Comparison of ENCODE assay signal across 18 cellular contexts in the genomic region with DNA sequence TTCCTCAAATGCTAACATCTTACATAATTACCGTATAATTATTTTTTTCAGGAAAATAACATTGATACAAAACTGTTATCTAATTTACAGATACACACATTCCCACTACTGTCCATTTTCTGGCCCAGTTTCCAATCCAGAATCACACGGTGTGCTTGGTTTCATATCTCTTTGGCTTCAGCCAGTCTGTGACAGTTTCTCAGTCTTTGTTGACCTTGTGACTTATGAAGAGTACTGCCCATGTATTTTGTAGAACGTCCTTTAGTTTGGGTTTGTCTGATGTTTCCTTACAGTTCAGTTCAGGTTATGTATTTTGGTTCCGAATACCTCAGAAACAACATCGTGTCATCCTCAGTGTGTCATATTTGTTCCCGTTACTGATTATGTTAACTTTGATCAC. TPM values are rescaled to one million over a fixed set of nuclear protein-coding genes. Genes with fewer than 3 reads are reported as not detected.
A peak's percentile ranks its signal among the peaks of the same experiment; 100 is the strongest.
DNase-seq lines count a peak whose midpoint lies in the region; ATAC-seq and TF ChIP-seq lines count a peak whose summit lies in the region.
"Had no signal": no experiment of that assay in that cellular context is flagged by ENCODE, and none has a peak within 500 bp of the region (broad histone marks: within the 10 kb centered on the region; RNA-seq: fewer than 3 reads in every experiment).

No MANE protein-coding gene starts in this region.

- H3K27ac Mint-ChIP-seq in activated CD4-positive, alpha-beta T cell treated with anti-CD3 and anti-CD28 coated beads for 36 hours: no peak overlapping the region
- no peak overlapping the region for H3K27ac Mint-ChIP-seq in activated CD4-positive, alpha-beta memory T cell treated with anti-CD3 and anti-CD28 coated beads, Interleukin-2, amount 10 ng/mL, durations not matched to agents 7 days and 5 days
- H3K27ac Mint-ChIP-seq: CD4-positive, alpha-beta T cell; GM23338 had no signal

- no peaks in the 10 kb centered on the region for H3K27me3 ChIP-seq in heart left ventricle
- H3K27me3 ChIP-seq in testis: no peaks in the 10 kb centered on the region

- H3K27ac ChIP-seq in heart left ventricle (no peak overlapping the region), testis (no peak overlapping the region)
- H3K27ac ChIP-seq: 22Rv1, A549, C4-2B had no signal

- H3K4me1 ChIP-seq in heart left ventricle: peaks cover 0 to 3% (median 0%) of the 10 kb centered on the region in 12 donors
- H3K4me1 ChIP-seq in testis: no peaks in the 10 kb centered on the region
- H3K4me1 ChIP-seq: A549 had no signal

- no peak for DNase-seq in activated CD4-positive, alpha-beta T cell treated with anti-CD3 and anti-CD28 coated beads for 36 hours
- DNase-seq in activated CD4-positive, alpha-beta T cell treated with anti-CD3 and anti-CD28 coated beads, Interleukin-2, amount 50 U/mL, for 48 hours: no peak
- no peak for DNase-seq in heart left ventricle
- DNase-seq in left cardiac atrium: no peak
- no peak for DNase-seq in left lobe of liver (ENCODE audit: low spot score)
- DNase-seq in testis: peak; percentile 36
- no peak for DNase-seq in T1000 (lab: John Stamatoyannopoulos, UW)
- DNase-seq in activated CD4-positive, alpha-beta memory T cell treated with anti-CD3 and anti-CD28 coated beads, Interleukin-2, amount 10 ng/mL, durations not matched to agents 7 days and 5 days: no peak
- DNase-seq: AML-193; CD4-positive, alpha-beta T cell; DMS153; DMS79 treated with DMSO at 0.1 percent for 48 hours; GF-D8; HCEC 1CT had no signal

- intact Hi-C loops in activated CD4-positive, alpha-beta T cell treated with anti-CD3 and anti-CD28 coated beads for 36 hours (cut with DNase I, micrococcal nuclease): no loop called here
- intact Hi-C loops in heart left ventricle (cut with DNase I): loop anchor here in 4 of 10 donors (5.0 to 10.0 kb wide), 4 partner anchors 121 to 694 kb away; a partner anchor contains a TSS
- intact Hi-C loops in left cardiac atrium (cut with DNase I): loop anchor here in 1 of 2 donors (5.0 kb wide), 1 partner anchor 694 kb away; no protein-coding TSS in a partner anchor
- intact Hi-C loops in testis (cut with DNase I; ENCODE audit: low total_unique reads): no loop called here

- peak; percentile 30 for ATAC-seq in activated CD4-positive, alpha-beta T cell treated with anti-CD3 and anti-CD28 coated beads for 36 hours
- ATAC-seq in heart left ventricle: peak; percentile 36 to 75 (median 64)
- no peak for ATAC-seq in left cardiac atrium
- ATAC-seq in left lobe of liver: peak; percentile 68
- ATAC-seq: A549 had no signal

- H3K4me3 Mint-ChIP-seq in activated CD4-positive, alpha-beta T cell treated with anti-CD3 and anti-CD28 coated beads for 36 hours: no peak overlapping the region
- H3K4me3 Mint-ChIP-seq in activated CD4-positive, alpha-beta memory T cell treated with anti-CD3 and anti-CD28 coated beads, Interleukin-2, amount 10 ng/mL, durations not matched to agents 7 days and 5 days: no peak overlapping the region
- H3K4me3 Mint-ChIP-seq: CD4-positive, alpha-beta T cell; GM23338 had no signal

- CTCF ChIA-PET in activated CD4-positive, alpha-beta T cell treated with anti-CD3 and anti-CD28 coated beads for 36 hours (lab: Charles Lee): no interaction called here
- CTCF ChIA-PET in activated CD4-positive, alpha-beta memory T cell treated with anti-CD3 and anti-CD28 coated beads, Interleukin-2, amount 10 ng/mL, durations not matched to agents 7 days and 5 days (lab: Charles Lee): no interaction called here

- TF ChIP-seq POLR2A in heart left ventricle (IDR thresholded peaks at IDR 0.05): no peak
- no peak for TF ChIP-seq POLR2A in testis (IDR thresholded peaks at IDR 0.05)

- peaks cover 13% of the 10 kb centered on the region for H3K36me3 Mint-ChIP-seq in activated CD4-positive, alpha-beta T cell treated with anti-CD3 and anti-CD28 coated beads for 36 hours (ENCODE audit: low read depth)
- no peaks in the 10 kb centered on the region for H3K36me3 Mint-ChIP-seq in activated CD4-positive, alpha-beta memory T cell treated with anti-CD3 and anti-CD28 coated beads, Interleukin-2, amount 10 ng/mL, durations not matched to agents 7 days and 5 days (ENCODE audit: low read depth)

- H3K36me3 ChIP-seq in heart left ventricle: peaks cover 0 to 19% (median 10%) of the 10 kb centered on the region in 9 donors
- H3K36me3 ChIP-seq in testis (ENCODE audit: low read depth, missing control alignments): no peaks in the 10 kb centered on the region

- 59 to 73% (median 67%) methylated on average over 6 of the region's 6 CpGs for WGBS in heart left ventricle, 4 donors
- 63 to 73% methylated on average over 6 of the region's 6 CpGs for WGBS in testis, 2 donors

- no peaks in the 10 kb centered on the region for H3K27me3 Mint-ChIP-seq in activated CD4-positive, alpha-beta T cell treated with anti-CD3 and anti-CD28 coated beads for 36 hours
- no peaks in the 10 kb centered on the region for H3K27me3 Mint-ChIP-seq in activated CD4-positive, alpha-beta memory T cell treated with anti-CD3 and anti-CD28 coated beads, Interleukin-2, amount 10 ng/mL, durations not matched to agents 7 days and 5 days
- H3K27me3 Mint-ChIP-seq: CD4-positive, alpha-beta T cell had no signal

- POLR2A ChIA-PET in activated CD4-positive, alpha-beta T cell treated with anti-CD3 and anti-CD28 coated beads for 36 hours (lab: Charles Lee): no interaction called here
- POLR2A ChIA-PET in activated CD4-positive, alpha-beta memory T cell treated with anti-CD3 and anti-CD28 coated beads, Interleukin-2, amount 10 ng/mL, durations not matched to agents 7 days and 5 days (lab: Charles Lee): no interaction called here

- peaks cover 4% of the 10 kb centered on the region for H3K4me1 Mint-ChIP-seq in activated CD4-positive, alpha-beta T cell treated with anti-CD3 and anti-CD28 coated beads for 36 hours
- H3K4me1 Mint-ChIP-seq in activated CD4-positive, alpha-beta memory T cell treated with anti-CD3 and anti-CD28 coated beads, Interleukin-2, amount 10 ng/mL, durations not matched to agents 7 days and 5 days: no peaks in the 10 kb centered on the region

- TF ChIP-seq CTCF in heart left ventricle (IDR thresholded peaks at IDR 0.05): no peak
- TF ChIP-seq CTCF in testis (IDR thresholded peaks at IDR 0.05): no peak

- H3K9me3 Mint-ChIP-seq in activated CD4-positive, alpha-beta T cell treated with anti-CD3 and anti-CD28 coated beads for 36 hours (ENCODE audit: low read depth): no peaks in the 10 kb centered on the region
- no peaks in the 10 kb centered on the region for H3K9me3 Mint-ChIP-seq in activated CD4-positive, alpha-beta memory T cell treated with anti-CD3 and anti-CD28 coated beads, Interleukin-2, amount 10 ng/mL, durations not matched to agents 7 days and 5 days
- H3K9me3 Mint-ChIP-seq: CD4-positive, alpha-beta T cell; GM23338 had no signal

- H3K4me3 ChIP-seq in heart left ventricle (no peak overlapping the region), testis (no peak overlapping the region)
- H3K4me3 ChIP-seq: A549, GM23338 had no signal

- no peaks in the 10 kb centered on the region for H3K9me3 ChIP-seq in heart left ventricle
- H3K9me3 ChIP-seq in testis: no peaks in the 10 kb centered on the region
- H3K9me3 ChIP-seq: A549 had no signal

RNA-seq across cellular contexts. Expression of a gene that starts 16.2 kb away (rescaled TPM):
- total RNA-seq in activated CD4-positive, alpha-beta T cell treated with anti-CD3 and anti-CD28 coated beads for 36 hours: 10 to 100 TPM; 14.8 to 15.6 TPM
- 10 to 100 TPM; 16.0 to 28.3 (median 20.7) TPM for total RNA-seq in heart left ventricle
- 10 to 100 TPM in 1 of 2 donors, 1 to 10 TPM in 1; 7.6 to 24.7 TPM for polyA plus RNA-seq in heart left ventricle
- total RNA-seq in left cardiac atrium: 10 to 100 TPM; 14.1 to 15.2 TPM
- 9.8 TPM for total RNA-seq in left lobe of liver
- total RNA-seq in testis: 10 to 100 TPM; 29.2 to 33.5 TPM
- 28.2 TPM for polyA plus RNA-seq in testis (ENCODE audit: insufficient read depth, low read depth, low replicate concordance)
- 10 to 100 TPM in 1 of 2 experiments, 1 to 10 TPM in 1; 9.5 to 10.2 TPM for total RNA-seq in activated CD4-positive, alpha-beta memory T cell treated with anti-CD3 and anti-CD28 coated beads, Interleukin-2, amount 10 ng/mL, durations not matched to agents 7 days and 5 days

RNA-seq across cellular contexts. Expression of a gene that starts 48.6 kb away (rescaled TPM):
- total RNA-seq in activated CD4-positive, alpha-beta T cell treated with anti-CD3 and anti-CD28 coated beads for 36 hours: under 1 TPM; 0.02 to 0.21 TPM
- total RNA-seq in heart left ventricle: 10 to 100 TPM in 1 of 9 donors, 1 to 10 TPM in 8; 2.1 to 10.6 (median 4.5) TPM
- 1 to 10 TPM; 1.3 to 4.5 TPM for polyA plus RNA-seq in heart left ventricle
- 1 to 10 TPM; 4.3 to 5.5 TPM for total RNA-seq in left cardiac atrium
- 1.1 TPM for total RNA-seq in left lobe of liver
- 10 to 100 TPM; 26.9 to 47.2 TPM for total RNA-seq in testis
- 9.4 TPM for polyA plus RNA-seq in testis (ENCODE audit: insufficient read depth, low read depth, low replicate concordance)
- not detected for total RNA-seq in activated CD4-positive, alpha-beta memory T cell treated with anti-CD3 and anti-CD28 coated beads, Interleukin-2, amount 10 ng/mL, durations not matched to agents 7 days and 5 days

Comparison
In these comparisons a context has a peak if more than half of its experiments do, and no peak if none do; other contexts are left out.
1. ATAC-seq: peak in activated CD4-positive, alpha-beta T cell treated with anti-CD3 and anti-CD28 coated beads for 36 hours (single experiment), heart left ventricle (4 of 4) and left lobe of liver (single experiment); none in left cardiac atrium (0 of 2).